In genomic region chr2:58035352-58035751, GRCh38 we compare ENCODE assay signal across 15 cellular contexts. TPM values are rescaled to one million over a fixed set of nuclear protein-coding genes. Genes with fewer than 3 reads are reported as not detected.
A peak's percentile ranks its signal among the peaks of the same experiment; 100 is the strongest.
DNase-seq lines count a peak whose midpoint lies in the region; ATAC-seq, FAIRE-seq and TF ChIP-seq lines count a peak whose summit lies in the region.
"Had no signal": no experiment of that assay in that cellular context is flagged by ENCODE, and none has a peak within 500 bp of the region (broad histone marks: within the 10 kb centered on the region; RNA-seq: fewer than 3 reads in every experiment).

No MANE protein-coding gene starts in this region.

- DNase-seq in putamen (ENCODE audit: low spot score): no peak
- DNase-seq in DMS79 treated with DMSO at 0.1 percent for 48 hours (lab: John Stamatoyannopoulos, UW): no peak
- DNase-seq in kidney: no peak
- DNase-seq: activated CD4-positive, alpha-beta T cell treated with anti-CD3 and anti-CD28 coated beads, Interleukin-2, amount 50 U/mL, for 48 hours; DMS79; NCI-H1694 treated with DMSO at 0.1 percent for 48 hours; retina; T-helper 1 cell had no signal

- no peak overlapping the region for H3K27ac ChIP-seq in kidney (ENCODE audit: low read depth in 2 of 2, low read length in 2 of 2)
- H3K27ac ChIP-seq: thoracic aorta had no signal

- no peaks in the 10 kb centered on the region for H3K9me3 ChIP-seq in kidney (ENCODE audit: control insufficient read depth in 1 of 2, low read length in 2 of 2)
- H3K9me3 ChIP-seq: thoracic aorta had no signal

- H3K9ac ChIP-seq in kidney (ENCODE audit: low read length in 2 of 2): no peak overlapping the region

- peak; percentile 54 for ATAC-seq in GM18499 (IDR thresholded peaks at IDR 0.05; ENCODE audit: insufficient read depth, unreplicated experiment)
- ATAC-seq in GM19438 (IDR thresholded peaks at IDR 0.05; ENCODE audit: low read depth, unreplicated experiment): peak; percentile 52
- ATAC-seq in HG02798 (IDR thresholded peaks at IDR 0.05; ENCODE audit: poor library complexity, unreplicated experiment): peak; percentile 67
- peak; percentile 69 for ATAC-seq in HG03439 (IDR thresholded peaks at IDR 0.05; ENCODE audit: unreplicated experiment)
- no peak for ATAC-seq in HG02970 (IDR thresholded peaks at IDR 0.05; ENCODE audit: low FRiP score, unreplicated experiment)

- H3K4me3 ChIP-seq in kidney (ENCODE audit: low read length in 2 of 2): no peak overlapping the region
- H3K4me3 ChIP-seq: thoracic aorta had no signal

- H3K36me3 ChIP-seq in kidney (ENCODE audit: control insufficient read depth in 1 of 2, insufficient read depth in 2 of 2, low read length in 2 of 2): no peaks in the 10 kb centered on the region
- H3K36me3 ChIP-seq: thoracic aorta had no signal

- intact Hi-C loops in kidney (cut with DNase I): no loop called here

- H3K4me1 ChIP-seq in kidney (ENCODE audit: control insufficient read depth in 1 of 2, insufficient read depth in 1 of 2, low read depth in 1 of 2, low read length in 2 of 2): no peaks in the 10 kb centered on the region

- FAIRE-seq in kidney (lab: Jason Lieb, UNC): no peak
- FAIRE-seq: islet of Langerhans had no signal

- no peak for TF ChIP-seq CTCF in kidney (IDR thresholded peaks at IDR 0.05; ENCODE audit: borderline replicate concordance, extremely low read depth, insufficient read depth)

RNA-seq across cellular contexts. Expression of gene VRK2, which starts 11.3 kb away (rescaled TPM):
- 26.5 TPM for total RNA-seq in kidney
- 7.2 TPM for polyA plus RNA-seq in kidney (ENCODE audit: insufficient read depth, low read depth, low replicate concordance)
